ENCODE assay signal across 1 cellular context in the genomic region with DNA sequence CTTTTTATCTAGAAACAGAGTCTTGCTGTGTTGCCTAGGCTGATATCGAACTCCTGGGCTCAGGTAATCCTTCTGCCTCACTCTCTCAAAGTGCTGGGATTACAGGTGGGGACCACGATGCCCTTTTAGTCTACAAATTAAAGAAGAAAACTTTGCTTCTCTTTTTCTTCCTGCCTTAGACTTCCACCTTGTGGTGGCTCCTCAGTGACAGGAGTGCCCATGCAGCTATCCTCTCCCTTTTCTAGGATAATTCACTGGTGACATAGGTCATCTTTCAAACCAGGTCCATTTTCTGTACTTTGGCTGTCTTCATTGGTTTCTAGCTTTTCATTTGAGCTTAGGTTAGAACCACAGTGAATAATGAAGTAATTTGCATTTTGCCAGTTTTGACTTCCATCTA.
TF ChIP-seq lines count a peak whose summit lies in the region.

No MANE protein-coding gene starts in this region.

TF ChIP-seq in H1, 55 proteins besides CTCF, POLR2A, EP300 and RAD21:
- TF ChIP-seq RBBP5 (IDR thresholded peaks at IDR 0.05; ENCODE audit: borderline replicate concordance, low read depth, low read length) (no peak), SP2 (IDR thresholded peaks at IDR 0.05; ENCODE audit: low read length) (no peak)
